Comparison of ENCODE assay signal across 8 cellular contexts in genomic region chr15:40894689-40895308, GRCh38. TPM values are rescaled to one million over a fixed set of nuclear protein-coding genes. Genes with fewer than 3 reads are reported as not detected.
DNase-seq lines count a peak whose midpoint lies in the region; ATAC-seq and TF ChIP-seq lines count a peak whose summit lies in the region.

No MANE protein-coding gene starts in this region.

- no peaks in the 10 kb centered on the region for H3K27me3 ChIP-seq in CD8-positive, alpha-beta memory T cell (ENCODE audit: insufficient read depth, low read length, poor library complexity, severe bottlenecking)

- peak overlapping the region; percentile 90 for H3K27ac ChIP-seq in CD8-positive, alpha-beta memory T cell (ENCODE audit: low read depth, low read length)
- peak overlapping the region; percentile 58 for H3K27ac ChIP-seq in KOPT-K1 (ENCODE audit: low read depth, low read length, poor library complexity, severe bottlenecking)

- CTCF ChIA-PET in CD8-positive, alpha-beta memory T cell (lab: Charles Lee), result interaction anchor here (0.9 to 5.2 kb wide), 19 partner anchors 9 to 442 kb away, joined by 3 to 178 read pairs (median 5); partner anchors contain the start of genes CCDC32, CHP1, EXD1 and INO80

- H3K36me3 Mint-ChIP-seq in CD8-positive, alpha-beta memory T cell, result peaks cover 0 to 44% (median 6%) of the 10 kb centered on the region in 3 donors
- H3K36me3 Mint-ChIP-seq in brain, result peaks cover 40% of the 10 kb centered on the region

- POLR2A ChIA-PET in CD8-positive, alpha-beta memory T cell (lab: Charles Lee), result interaction anchor here (0.7 to 2.5 kb wide), 9 partner anchors 10 to 438 kb away, joined by 3 to 20 read pairs (median 6); partner anchors contain the start of genes CHP1, EXD1, INO80 and NUSAP1

- H3K36me3 ChIP-seq in CD8-positive, alpha-beta memory T cell (ENCODE audit: insufficient read depth, low read length), result no peaks in the 10 kb centered on the region
- H3K36me3 ChIP-seq in KOPT-K1 (ENCODE audit: insufficient read depth, low read length), result peaks cover 27% of the 10 kb centered on the region

- H3K4me3 ChIP-seq in CD8-positive, alpha-beta memory T cell (ENCODE audit: low read length), result peak overlapping the region; percentile 96

- no peaks in the 10 kb centered on the region for H3K9me3 ChIP-seq in CD8-positive, alpha-beta memory T cell (ENCODE audit: low read length)
- no peaks in the 10 kb centered on the region for H3K9me3 ChIP-seq in KOPT-K1 (ENCODE audit: insufficient read depth, low read length, poor library complexity, severe bottlenecking)

- H3K4me1 ChIP-seq in CD8-positive, alpha-beta memory T cell (ENCODE audit: insufficient read depth, low read length), result peaks cover 19% of the 10 kb centered on the region

- peak; percentile 33 for ATAC-seq in GM19397 (IDR thresholded peaks at IDR 0.05; ENCODE audit: unreplicated experiment)

- no peaks in the 10 kb centered on the region for H3K9me3 Mint-ChIP-seq in CD8-positive, alpha-beta memory T cell
- H3K9me3 Mint-ChIP-seq in brain, result no peaks in the 10 kb centered on the region

- peak; percentile 41 to 69 for TF ChIP-seq CTCF in brain (conservative IDR thresholded peaks at IDR 0.05)

- H3K4me3 Mint-ChIP-seq in CD8-positive, alpha-beta memory T cell, result peak overlapping the region; percentile 92 to 100 (median 99)
- H3K4me3 Mint-ChIP-seq in brain, result peak overlapping the region; percentile 96 to 100 (median 98)

- H3K27ac Mint-ChIP-seq in CD8-positive, alpha-beta memory T cell, result peak overlapping the region; percentile 75 to 99 (median 98)
- peak overlapping the region; percentile 96 to 99 (median 99) for H3K27ac Mint-ChIP-seq in brain

- H3K4me1 Mint-ChIP-seq in CD8-positive, alpha-beta memory T cell, result peaks cover 43 to 52% (median 43%) of the 10 kb centered on the region in 3 donors
- peaks cover 40% of the 10 kb centered on the region for H3K4me1 Mint-ChIP-seq in brain

- DNase-seq in CD8-positive, alpha-beta memory T cell, result peak; percentile 39 to 73 (median 53)
- peak; percentile 43 for DNase-seq in T-helper 9 cell
- peak; percentile 70 for DNase-seq in iPS-NIHi11 (ENCODE audit: low spot score)
- DNase-seq in stimulated activated CD4-positive, alpha-beta T cell treated with anti-CD3 and anti-CD28 coated beads, Interleukin-12 subunit alpha, Interleukin-12 subunit beta, amount 100 ng/mL, for 4 hours, result peak; percentile 37
- no peak for DNase-seq in ureter (ENCODE audit: low spot score)

- peaks cover 0 to 2% of the 10 kb centered on the region in 2 donors for H3K27me3 Mint-ChIP-seq in CD8-positive, alpha-beta memory T cell
- H3K27me3 Mint-ChIP-seq in brain, result peaks cover 6% of the 10 kb centered on the region

RNA-seq across cellular contexts. Expression of gene VPS18, which starts 0.5 kb away (rescaled TPM):
- total RNA-seq in CD8-positive, alpha-beta memory T cell, result 10 to 100 TPM; 17.2 to 17.8 TPM
- 23.0 TPM for polyA plus RNA-seq in CD8-positive, alpha-beta memory T cell
- polyA plus RNA-seq in brain (ENCODE audit: insufficient read depth, low read depth, low replicate concordance), result 18.2 TPM
- total RNA-seq in ureter, result 30.0 TPM

RNA-seq across cellular contexts. Expression of gene RHOV, which starts 20.8 kb away (rescaled TPM):
- under 1 TPM; 0.24 to 0.40 TPM for total RNA-seq in CD8-positive, alpha-beta memory T cell
- not detected for polyA plus RNA-seq in CD8-positive, alpha-beta memory T cell
- 2.3 TPM for polyA plus RNA-seq in brain (ENCODE audit: insufficient read depth, low read depth, low replicate concordance)
- 31.4 TPM for total RNA-seq in ureter

RNA-seq across cellular contexts. Expression of gene DLL4, which starts 34.3 kb away (rescaled TPM):
- total RNA-seq in CD8-positive, alpha-beta memory T cell, result not detected
- not detected for polyA plus RNA-seq in CD8-positive, alpha-beta memory T cell
- 6.8 TPM for polyA plus RNA-seq in brain (ENCODE audit: insufficient read depth, low read depth, low replicate concordance)
- total RNA-seq in ureter, result 15.2 TPM

RNA-seq across cellular contexts. Expression of gene SPINT1, which starts 51.0 kb away (rescaled TPM):
- 1 to 10 TPM; 6.7 to 7.6 TPM for total RNA-seq in CD8-positive, alpha-beta memory T cell
- polyA plus RNA-seq in CD8-positive, alpha-beta memory T cell, result 3.1 TPM
- polyA plus RNA-seq in brain (ENCODE audit: insufficient read depth, low read depth, low replicate concordance), result 151 TPM
- 138 TPM for total RNA-seq in ureter

RNA-seq across cellular contexts. Expression of gene CHAC1, which starts 58.5 kb away (rescaled TPM):
- 10 to 100 TPM; 15.1 to 16.7 TPM for total RNA-seq in CD8-positive, alpha-beta memory T cell
- not detected for polyA plus RNA-seq in CD8-positive, alpha-beta memory T cell
- 16.9 TPM for polyA plus RNA-seq in brain (ENCODE audit: insufficient read depth, low read depth, low replicate concordance)
- total RNA-seq in ureter, result 9.2 TPM

Comparison
In these comparisons a context has a peak if more than half of its experiments do, and no peak if none do; other contexts are left out.
1. RNA of gene RHOV, which starts 20.8 kb away (total RNA-seq): 31.4 TPM in ureter (single experiment); 0.24 to 0.40 TPM in CD8-positive, alpha-beta memory T cell; every median in the first group is over 10 times any median in the second.
2. RNA of gene DLL4, which starts 34.3 kb away (total RNA-seq): 15.2 TPM in ureter (single experiment); not detected in CD8-positive, alpha-beta memory T cell; every median in the first group is over 10 times any median in the second.